In the genomic region with DNA sequence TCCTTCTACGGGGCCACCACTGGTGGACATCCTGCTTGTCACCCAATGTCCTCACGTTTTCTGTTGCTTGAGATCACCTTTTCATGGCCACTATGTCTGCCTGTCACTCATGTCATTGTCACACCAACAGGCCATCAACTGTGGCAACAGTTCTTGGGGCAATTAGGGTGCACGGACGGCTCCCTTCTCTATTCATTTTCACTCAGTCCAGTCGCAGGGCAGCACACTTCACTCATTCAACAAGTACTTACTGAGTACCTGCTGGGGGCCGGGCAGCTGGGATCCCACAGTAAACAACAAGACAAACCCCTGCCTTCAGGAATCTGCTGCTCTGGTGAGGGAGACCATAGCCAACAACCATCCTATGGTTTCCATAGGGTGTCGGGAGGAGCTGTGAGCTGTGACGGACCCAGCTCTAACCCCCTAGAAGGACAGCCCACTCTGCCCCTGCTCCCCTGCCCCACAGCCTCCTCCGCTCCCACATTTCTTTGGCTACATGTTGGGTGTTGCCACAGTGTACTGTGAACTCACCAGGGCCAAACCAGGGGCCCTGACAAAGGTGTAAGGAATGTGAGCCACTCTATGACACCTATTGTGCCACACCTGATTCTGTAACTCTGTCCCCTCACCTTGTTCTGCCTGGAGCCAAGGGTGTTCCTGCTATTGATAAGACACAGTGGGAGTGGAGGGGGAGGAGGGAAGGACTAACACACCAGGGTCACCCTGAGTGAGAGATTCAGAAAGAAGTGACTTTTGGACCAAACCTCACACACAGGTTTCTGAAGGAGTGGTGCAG, we compare ENCODE assay signal across 15 cellular contexts. TPM values are rescaled to one million over a fixed set of nuclear protein-coding genes. Genes with fewer than 3 reads are reported as not detected.
A peak's percentile ranks its signal among the peaks of the same experiment; 100 is the strongest.
DNase-seq lines count a peak whose midpoint lies in the region; ATAC-seq and TF ChIP-seq lines count a peak whose summit lies in the region.
"Had no signal": no experiment of that assay in that cellular context is flagged by ENCODE, and none has a peak within 500 bp of the region (broad histone marks: within the 10 kb centered on the region; RNA-seq: fewer than 3 reads in every experiment).

No MANE protein-coding gene starts in this region.

- no peaks in the 10 kb centered on the region for H3K9me3 Mint-ChIP-seq in activated CD4-positive, alpha-beta T cell treated with anti-CD3 and anti-CD28 coated beads, Interleukin-2, amount 10 ng/mL, durations not matched to agents 7 days and 5 days
- H3K9me3 Mint-ChIP-seq in activated CD4-positive, alpha-beta T cell treated with anti-CD3 and anti-CD28 coated beads for 36 hours (ENCODE audit: low read depth) = no peaks in the 10 kb centered on the region
- no peaks in the 10 kb centered on the region for H3K9me3 Mint-ChIP-seq in activated CD8-positive, alpha-beta T cell treated with anti-CD3 and anti-CD28 coated beads for 36 hours
- H3K9me3 Mint-ChIP-seq in immature natural killer cell (no peaks in the 10 kb centered on the region), nephron progenitor cell (no peaks in the 10 kb centered on the region)
- H3K9me3 Mint-ChIP-seq: neural crest cell had no signal

- peak overlapping the region; percentile 4 for H3K4me3 Mint-ChIP-seq in activated CD4-positive, alpha-beta T cell treated with anti-CD3 and anti-CD28 coated beads, Interleukin-2, amount 10 ng/mL, durations not matched to agents 7 days and 5 days
- no peak overlapping the region for H3K4me3 Mint-ChIP-seq in activated CD4-positive, alpha-beta T cell treated with anti-CD3 and anti-CD28 coated beads for 36 hours
- H3K4me3 Mint-ChIP-seq in activated CD8-positive, alpha-beta T cell treated with anti-CD3 and anti-CD28 coated beads for 36 hours = peak overlapping the region; percentile 85
- H3K4me3 Mint-ChIP-seq in immature natural killer cell (peak overlapping the region; percentile 95 to 97 (median 97)), nephron progenitor cell (no peak overlapping the region)
- H3K4me3 Mint-ChIP-seq: neural crest cell had no signal

- H3K36me3 Mint-ChIP-seq in activated CD4-positive, alpha-beta T cell treated with anti-CD3 and anti-CD28 coated beads, Interleukin-2, amount 10 ng/mL, durations not matched to agents 7 days and 5 days (ENCODE audit: low read depth) = peaks cover 25% of the 10 kb centered on the region
- H3K36me3 Mint-ChIP-seq in activated CD4-positive, alpha-beta T cell treated with anti-CD3 and anti-CD28 coated beads for 36 hours (ENCODE audit: low read depth) = peaks cover 16% of the 10 kb centered on the region
- peaks cover 19% of the 10 kb centered on the region for H3K36me3 Mint-ChIP-seq in activated CD8-positive, alpha-beta T cell treated with anti-CD3 and anti-CD28 coated beads for 36 hours (ENCODE audit: low read depth)
- peaks cover 5 to 9% (median 8%) of the 10 kb centered on the region in 3 donors for H3K36me3 Mint-ChIP-seq in immature natural killer cell
- peaks cover 16% of the 10 kb centered on the region for H3K36me3 Mint-ChIP-seq in nephron progenitor cell (ENCODE audit: low read depth)

- peak overlapping the region; percentile 58 for H3K9ac ChIP-seq in rectal smooth muscle tissue (ENCODE audit: low read length)

- H3K4me1 Mint-ChIP-seq in activated CD4-positive, alpha-beta T cell treated with anti-CD3 and anti-CD28 coated beads, Interleukin-2, amount 10 ng/mL, durations not matched to agents 7 days and 5 days = peaks cover 48% of the 10 kb centered on the region
- H3K4me1 Mint-ChIP-seq in activated CD4-positive, alpha-beta T cell treated with anti-CD3 and anti-CD28 coated beads for 36 hours = peaks cover 36% of the 10 kb centered on the region
- H3K4me1 Mint-ChIP-seq in activated CD8-positive, alpha-beta T cell treated with anti-CD3 and anti-CD28 coated beads for 36 hours (ENCODE audit: low read depth) = peaks cover 31% of the 10 kb centered on the region
- H3K4me1 Mint-ChIP-seq in immature natural killer cell = peaks cover 42 to 44% of the 10 kb centered on the region in 2 donors
- H3K4me1 Mint-ChIP-seq in nephron progenitor cell = peaks cover 45% of the 10 kb centered on the region

- intact Hi-C loops in activated CD4-positive, alpha-beta T cell treated with anti-CD3 and anti-CD28 coated beads for 36 hours (cut with DNase I, micrococcal nuclease) = no loop called here
- intact Hi-C loops in activated CD8-positive, alpha-beta T cell treated with anti-CD3 and anti-CD28 coated beads for 36 hours (cut with micrococcal nuclease) = no loop called here

- POLR2A ChIA-PET in activated CD4-positive, alpha-beta T cell treated with anti-CD3 and anti-CD28 coated beads, Interleukin-2, amount 10 ng/mL, durations not matched to agents 7 days and 5 days (lab: Charles Lee) = no interaction called here
- POLR2A ChIA-PET in activated CD4-positive, alpha-beta T cell treated with anti-CD3 and anti-CD28 coated beads for 36 hours (lab: Charles Lee) = interaction anchor here (1.3 kb wide), 1 partner anchor 144 kb away, joined by 5 read pairs; the partner anchor contains the start of gene ACAA1
- POLR2A ChIA-PET in activated CD8-positive, alpha-beta T cell treated with anti-CD3 and anti-CD28 coated beads for 36 hours (lab: Charles Lee) = interaction anchor here (0.7 to 1.1 kb wide), 2 partner anchors 12 to 30 kb away, joined by 3 to 5 read pairs; no protein-coding TSS in a partner anchor

- ATAC-seq in activated CD4-positive, alpha-beta T cell treated with anti-CD3 and anti-CD28 coated beads for 36 hours = no peak
- ATAC-seq in activated CD8-positive, alpha-beta T cell treated with anti-CD3 and anti-CD28 coated beads for 36 hours = no peak

- no peak overlapping the region for H3K27ac ChIP-seq in rectal smooth muscle tissue (ENCODE audit: low read depth, low read length)
- H3K27ac ChIP-seq: SJSA1 had no signal

- CTCF ChIA-PET in activated CD4-positive, alpha-beta T cell treated with anti-CD3 and anti-CD28 coated beads, Interleukin-2, amount 10 ng/mL, durations not matched to agents 7 days and 5 days (lab: Charles Lee) = no interaction called here
- CTCF ChIA-PET in activated CD4-positive, alpha-beta T cell treated with anti-CD3 and anti-CD28 coated beads for 36 hours (lab: Charles Lee) = interaction anchor here (1.2 to 1.6 kb wide), 2 partner anchors 9 to 17 kb away, joined by 3 to 4 read pairs; no protein-coding TSS in a partner anchor
- CTCF ChIA-PET in activated CD8-positive, alpha-beta T cell treated with anti-CD3 and anti-CD28 coated beads for 36 hours (lab: Charles Lee) = interaction anchor here (0.9 to 2.6 kb wide), 2 partner anchors 18 to 25 kb away, joined by 3 to 10 read pairs; no protein-coding TSS in a partner anchor

- H3K27me3 ChIP-seq in rectal smooth muscle tissue (ENCODE audit: control insufficient read depth, insufficient read depth, low read length) = no peaks in the 10 kb centered on the region
- H3K27me3 ChIP-seq: SJSA1 had no signal

- peaks cover 5% of the 10 kb centered on the region for H3K36me3 ChIP-seq in rectal smooth muscle tissue (ENCODE audit: control insufficient read depth, insufficient read depth, low read length)
- H3K36me3 ChIP-seq: SJSA1 had no signal

- no peak for TF ChIP-seq CTCF in activated CD8-positive, alpha-beta T cell treated with anti-CD3 and anti-CD28 coated beads for 36 hours (IDR thresholded peaks at IDR 0.05)
- no peak for TF ChIP-seq CTCF in nephron progenitor cell (IDR thresholded peaks at IDR 0.05)

- DNase-seq in activated CD4-positive, alpha-beta T cell treated with anti-CD3 and anti-CD28 coated beads, Interleukin-2, amount 10 ng/mL, durations not matched to agents 7 days and 5 days = no peak
- DNase-seq in activated CD4-positive, alpha-beta T cell treated with anti-CD3 and anti-CD28 coated beads for 36 hours = no peak
- no peak for DNase-seq in activated CD8-positive, alpha-beta T cell treated with anti-CD3 and anti-CD28 coated beads for 36 hours
- no peak for DNase-seq in immature natural killer cell
- no peak for DNase-seq in nephron progenitor cell
- DNase-seq in activated CD4-positive, alpha-beta T cell treated with anti-CD3 and anti-CD28 coated beads for 48 hours = no peak
- no peak for DNase-seq in SKM-1 treated with dmso at 0.1 percent for 144 hours (lab: John Stamatoyannopoulos, UW; ENCODE audit: unreplicated experiment)
- DNase-seq: activated CD4-positive, alpha-beta T cell treated with anti-CD3 and anti-CD28 coated beads for 1 hour; anterior cingulate cortex; NCI-H510A treated with DMSO at 0.1 percent for 48 hours; stimulated activated naive CD4-positive, alpha-beta T cell treated with Interleukin-2 at 50 U/mL for 16 hours had no signal

- H3K27ac Mint-ChIP-seq in activated CD4-positive, alpha-beta T cell treated with anti-CD3 and anti-CD28 coated beads, Interleukin-2, amount 10 ng/mL, durations not matched to agents 7 days and 5 days = no peak overlapping the region
- H3K27ac Mint-ChIP-seq in activated CD4-positive, alpha-beta T cell treated with anti-CD3 and anti-CD28 coated beads for 36 hours = no peak overlapping the region
- H3K27ac Mint-ChIP-seq in activated CD8-positive, alpha-beta T cell treated with anti-CD3 and anti-CD28 coated beads for 36 hours = no peak overlapping the region
- H3K27ac Mint-ChIP-seq in immature natural killer cell = peak overlapping the region in 5 of 6 donors; percentile 3 to 97 (median 93)
- H3K27ac Mint-ChIP-seq in nephron progenitor cell = no peak overlapping the region

- peaks cover 3% of the 10 kb centered on the region for H3K4me1 ChIP-seq in rectal smooth muscle tissue (ENCODE audit: control insufficient read depth, insufficient read depth, low read length)
- H3K4me1 ChIP-seq: SJSA1 had no signal

- H3K4me3 ChIP-seq in rectal smooth muscle tissue (ENCODE audit: low read length) = peak overlapping the region; percentile 44
- H3K4me3 ChIP-seq: SJSA1 had no signal

- no peaks in the 10 kb centered on the region for H3K27me3 Mint-ChIP-seq in activated CD4-positive, alpha-beta T cell treated with anti-CD3 and anti-CD28 coated beads, Interleukin-2, amount 10 ng/mL, durations not matched to agents 7 days and 5 days
- no peaks in the 10 kb centered on the region for H3K27me3 Mint-ChIP-seq in activated CD4-positive, alpha-beta T cell treated with anti-CD3 and anti-CD28 coated beads for 36 hours
- no peaks in the 10 kb centered on the region for H3K27me3 Mint-ChIP-seq in activated CD8-positive, alpha-beta T cell treated with anti-CD3 and anti-CD28 coated beads for 36 hours
- H3K27me3 Mint-ChIP-seq in immature natural killer cell (ENCODE audit: low read depth in 3 of 3) (peaks cover 2 to 3% (median 3%) of the 10 kb centered on the region in 3 donors), nephron progenitor cell (ENCODE audit: low read depth, poor library complexity) (peaks cover 38% of the 10 kb centered on the region)

RNA-seq across cellular contexts. Expression of gene VILL, which starts 1.9 kb away (rescaled TPM):
- 10 to 100 TPM; 19.4 to 23.0 TPM for total RNA-seq in activated CD4-positive, alpha-beta T cell treated with anti-CD3 and anti-CD28 coated beads, Interleukin-2, amount 10 ng/mL, durations not matched to agents 7 days and 5 days
- total RNA-seq in activated CD4-positive, alpha-beta T cell treated with anti-CD3 and anti-CD28 coated beads for 36 hours = 10 to 100 TPM in 1 of 2 experiments, 1 to 10 TPM in 1; 9.2 to 12.1 TPM
- total RNA-seq in activated CD8-positive, alpha-beta T cell treated with anti-CD3 and anti-CD28 coated beads for 36 hours = 10 to 100 TPM; 11.4 to 11.7 TPM
- polyA plus RNA-seq in immature natural killer cell = 10 to 100 TPM; 12.9 to 15.7 (median 14.6) TPM

RNA-seq across cellular contexts. Expression of gene PLCD1, which starts 37.0 kb away (rescaled TPM):
- 10 to 100 TPM; 18.3 to 21.2 TPM for total RNA-seq in activated CD4-positive, alpha-beta T cell treated with anti-CD3 and anti-CD28 coated beads, Interleukin-2, amount 10 ng/mL, durations not matched to agents 7 days and 5 days
- total RNA-seq in activated CD4-positive, alpha-beta T cell treated with anti-CD3 and anti-CD28 coated beads for 36 hours = 10 to 100 TPM; 10.9 to 13.5 TPM
- total RNA-seq in activated CD8-positive, alpha-beta T cell treated with anti-CD3 and anti-CD28 coated beads for 36 hours = 1 to 10 TPM; 6.2 to 8.2 TPM
- polyA plus RNA-seq in immature natural killer cell = 10 to 100 TPM; 11.6 to 18.0 (median 12.1) TPM

RNA-seq across cellular contexts. Expression of gene DLEC1, which starts 46.5 kb away (rescaled TPM):
- 1 to 10 TPM; 1.4 to 2.3 TPM for total RNA-seq in activated CD4-positive, alpha-beta T cell treated with anti-CD3 and anti-CD28 coated beads, Interleukin-2, amount 10 ng/mL, durations not matched to agents 7 days and 5 days
- total RNA-seq in activated CD4-positive, alpha-beta T cell treated with anti-CD3 and anti-CD28 coated beads for 36 hours = under 1 TPM; 0.19 to 0.46 TPM
- total RNA-seq in activated CD8-positive, alpha-beta T cell treated with anti-CD3 and anti-CD28 coated beads for 36 hours = under 1 TPM; 0.20 to 0.36 TPM
- polyA plus RNA-seq in immature natural killer cell = 1 to 10 TPM in 1 of 3 donors, under 1 TPM in 2; 0.16 to 2.4 (median 0.84) TPM
- total RNA-seq: A172, SJSA1 had no signal

Comparison
In these comparisons a context has a peak if more than half of its experiments do, and no peak if none do; other contexts are left out.
1. H3K4me3 Mint-ChIP-seq: peak in activated CD4-positive, alpha-beta T cell treated with anti-CD3 and anti-CD28 coated beads, Interleukin-2, amount 10 ng/mL, durations not matched to agents 7 days and 5 days (single experiment), activated CD8-positive, alpha-beta T cell treated with anti-CD3 and anti-CD28 coated beads for 36 hours (single experiment) and immature natural killer cell (5 of 5); none in activated CD4-positive, alpha-beta T cell treated with anti-CD3 and anti-CD28 coated beads for 36 hours (single experiment) and nephron progenitor cell (single experiment).
2. H3K27ac Mint-ChIP-seq: peak in immature natural killer cell (5 of 6); none in activated CD4-positive, alpha-beta T cell treated with anti-CD3 and anti-CD28 coated beads, Interleukin-2, amount 10 ng/mL, durations not matched to agents 7 days and 5 days (single experiment), activated CD4-positive, alpha-beta T cell treated with anti-CD3 and anti-CD28 coated beads for 36 hours (single experiment), activated CD8-positive, alpha-beta T cell treated with anti-CD3 and anti-CD28 coated beads for 36 hours (single experiment) and nephron progenitor cell (single experiment).